In genomic region chr21:16992448-16992847, GRCh38 we compare ENCODE assay signal across 19 cellular contexts.
DNase-seq lines count a peak whose midpoint lies in the region; TF ChIP-seq lines count a peak whose summit lies in the region.
"Had no signal": no experiment of that assay in that cellular context is flagged by ENCODE, and none has a peak within 500 bp of the region (broad histone marks: within the 10 kb centered on the region; RNA-seq: fewer than 3 reads in every experiment).

No MANE protein-coding gene starts in this region.

- H3K27ac ChIP-seq in endodermal cell (ENCODE audit: low read depth, low read length): no peak overlapping the region
- H3K27ac ChIP-seq in esophagus squamous epithelium: no peak overlapping the region

- peak; percentile 52 for TF ChIP-seq CTCF in endodermal cell (conservative IDR thresholded peaks at IDR 0.05)
- no peak for TF ChIP-seq CTCF in esophagus squamous epithelium (IDR thresholded peaks at IDR 0.05)

- no peaks in the 10 kb centered on the region for H3K9me3 ChIP-seq in endodermal cell (ENCODE audit: control insufficient read depth, low read length)
- H3K9me3 ChIP-seq in esophagus squamous epithelium: no peaks in the 10 kb centered on the region
- H3K9me3 ChIP-seq: HAP-1 had no signal

- DNase-seq in DMS53 (lab: John Stamatoyannopoulos, UW) (peak; percentile 21), DMS53 treated with DMSO at 0.1 percent for 48 hours (lab: John Stamatoyannopoulos, UW; ENCODE audit: unreplicated experiment) (no peak), endodermal cell (peak; percentile 49), iPS-NIHi7 (ENCODE audit: extremely low spot score) (peak; percentile 11), NCI-H1436 (lab: John Stamatoyannopoulos, UW) (no peak), esophagus squamous epithelium (lab: John Stamatoyannopoulos, UW) (no peak), GDM1 (lab: John Stamatoyannopoulos, UW) (no peak)
- DNase-seq in Jurkat, Clone E6-1 (ENCODE audit: low read depth, low spot score): peak; percentile 21
- DNase-seq: 8988T; CD4-positive, alpha-beta memory T cell; KBM-7; NCI-H1417; NCI-H2029; NCI-H2171; NCI-H526 treated with DMSO at 0.1 percent for 48 hours; OCI-M1; SHP77 treated with DMSO at 0.1 percent for 48 hours; T-cell had no signal

- no peaks in the 10 kb centered on the region for H3K9me3 Mint-ChIP-seq in endodermal cell

- no peaks in the 10 kb centered on the region for H3K27me3 Mint-ChIP-seq in endodermal cell (ENCODE audit: insufficient read depth)
- H3K27me3 Mint-ChIP-seq: CD4-positive, alpha-beta memory T cell; T-cell had no signal

- no peak overlapping the region for H3K4me3 ChIP-seq in Jurkat, Clone E6-1 (ENCODE audit: low read length)
- H3K4me3 ChIP-seq in endodermal cell (ENCODE audit: low read length): no peak overlapping the region
- H3K4me3 ChIP-seq in esophagus squamous epithelium: no peak overlapping the region
- H3K4me3 ChIP-seq: HAP-1 had no signal

- no peak overlapping the region for H3K27ac Mint-ChIP-seq in endodermal cell
- H3K27ac Mint-ChIP-seq: CD4-positive, alpha-beta memory T cell; T-cell had no signal

- intact Hi-C loops in esophagus squamous epithelium (cut with DNase I): no loop called here

- WGBS in endodermal cell (ENCODE audit: insufficient coverage in 1 of 2, insufficient read length in 1 of 2), 2 experiments: 83 to 87% methylated on average over 1 to 3 of the region's 3 CpGs
- 89 to 97% methylated on average over 2 to 3 of the region's 3 CpGs for WGBS in esophagus squamous epithelium, 2 donors

- H3K27me3 ChIP-seq in endodermal cell (ENCODE audit: control insufficient read depth, insufficient read depth, low read length, poor library complexity, severe bottlenecking) (no peaks in the 10 kb centered on the region), esophagus squamous epithelium (no peaks in the 10 kb centered on the region)

- TF ChIP-seq POLR2A in esophagus squamous epithelium (IDR thresholded peaks at IDR 0.05): no peak

- no peaks in the 10 kb centered on the region for H3K36me3 ChIP-seq in endodermal cell (ENCODE audit: control insufficient read depth, insufficient read depth, low read length)
- no peaks in the 10 kb centered on the region for H3K36me3 ChIP-seq in esophagus squamous epithelium
- H3K36me3 ChIP-seq: HAP-1 had no signal

- no peaks in the 10 kb centered on the region for H3K4me1 ChIP-seq in endodermal cell (ENCODE audit: control insufficient read depth, insufficient read depth, low read length)
- no peaks in the 10 kb centered on the region for H3K4me1 ChIP-seq in esophagus squamous epithelium
- H3K4me1 ChIP-seq: HAP-1 had no signal

- H3K9ac ChIP-seq in endodermal cell (ENCODE audit: extremely low read depth, low read length, poor library complexity, severe bottlenecking): no peak overlapping the region

- no peaks in the 10 kb centered on the region for H3K36me3 Mint-ChIP-seq in endodermal cell (ENCODE audit: low read depth)
- H3K36me3 Mint-ChIP-seq: CD4-positive, alpha-beta memory T cell; T-cell had no signal

- H3K4me1 Mint-ChIP-seq in endodermal cell: no peaks in the 10 kb centered on the region
- H3K4me1 Mint-ChIP-seq: CD4-positive, alpha-beta memory T cell; T-cell had no signal

- H3K4me3 Mint-ChIP-seq in endodermal cell: no peak overlapping the region
- H3K4me3 Mint-ChIP-seq: CD4-positive, alpha-beta memory T cell; T-cell had no signal

Comparison
In these comparisons a context has a peak if more than half of its experiments do, and no peak if none do; other contexts are left out.
1. DNase-seq: peak in DMS53 (single experiment), Jurkat, Clone E6-1 (single experiment), endodermal cell (single experiment) and iPS-NIHi7 (single experiment); none in DMS53 treated with DMSO at 0.1 percent for 48 hours (single experiment), NCI-H1436 (single experiment), esophagus squamous epithelium (single experiment) and GDM1 (single experiment).